17 cellular contexts compared by ENCODE assay signal in the genomic region with DNA sequence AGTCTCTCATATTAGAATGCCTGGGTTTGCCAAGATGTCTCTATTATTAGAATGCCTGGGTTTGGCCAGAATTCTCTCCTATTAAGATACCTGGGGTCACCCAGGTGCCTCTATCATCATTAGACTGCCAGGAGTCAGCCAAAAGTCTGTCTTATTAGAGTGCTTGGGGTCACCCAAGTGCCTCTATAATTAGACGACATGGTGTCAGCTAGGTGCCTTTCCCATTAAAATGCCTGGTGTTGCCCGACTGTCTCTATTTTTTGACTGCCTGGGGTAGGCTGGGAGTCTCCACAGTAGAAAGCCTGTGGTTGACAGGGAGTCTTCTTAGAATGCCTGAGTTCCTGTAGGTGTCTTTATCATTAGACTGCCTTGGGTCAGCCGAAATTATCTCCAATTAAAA.
A peak's percentile ranks its signal among the peaks of the same experiment; 100 is the strongest.
DNase-seq lines count a peak whose midpoint lies in the region; ATAC-seq, FAIRE-seq and TF ChIP-seq lines count a peak whose summit lies in the region.
"Had no signal": no experiment of that assay in that cellular context is flagged by ENCODE, and none has a peak within 500 bp of the region (broad histone marks: within the 10 kb centered on the region; RNA-seq: fewer than 3 reads in every experiment).

No MANE protein-coding gene starts in this region.

- FAIRE-seq in RCC 7860 (lab: Jason Lieb, UNC): no peak
- FAIRE-seq: GM19239 had no signal

- no peaks in the 10 kb centered on the region for H3K27me3 Mint-ChIP-seq in activated CD8-positive, alpha-beta memory T cell treated with anti-CD3 and anti-CD28 coated beads, Interleukin-2, amount 10 ng/mL, durations not matched to agents 7 days and 5 days

- H3K27ac ChIP-seq in left ventricle myocardium inferior (replicated peaks) (peak overlapping the region; percentile 77), lung (ENCODE audit: low read depth in 1 of 2, low read length in 1 of 2) (no peak overlapping the region), aorta (ENCODE audit: low read depth in 1 of 2, low read length in 2 of 2) (no peak overlapping the region)
- H3K27ac ChIP-seq: BLaER1 had no signal

- no peaks in the 10 kb centered on the region for H3K36me3 ChIP-seq in left ventricle myocardium inferior
- no peaks in the 10 kb centered on the region for H3K36me3 ChIP-seq in lung (ENCODE audit: control insufficient read depth in 2 of 2, insufficient read depth in 2 of 2, low read length in 2 of 2)
- H3K36me3 ChIP-seq in aorta (ENCODE audit: control insufficient read depth in 1 of 2, insufficient read depth in 2 of 2, low read length in 1 of 2): no peaks in the 10 kb centered on the region
- H3K36me3 ChIP-seq: BLaER1, HAP-1 had no signal

- peak; percentile 17 for DNase-seq in activated CD8-positive, alpha-beta memory T cell treated with anti-CD3 and anti-CD28 coated beads for 24 hours
- DNase-seq in activated CD8-positive, alpha-beta memory T cell treated with anti-CD3 and anti-CD28 coated beads, Interleukin-2, amount 10 ng/mL, durations not matched to agents 7 days and 5 days: no peak
- DNase-seq in left ventricle myocardium inferior (no peak), lung (ENCODE audit: low spot score) (peak; percentile 13), aorta (no peak), H4 (ENCODE audit: low spot score) (no peak), RCC 7860 (ENCODE audit: low spot score) (no peak)
- DNase-seq: 8988T; AML-193; Caco-2; CD8-positive, alpha-beta memory T cell; DMS53; GF-D8; GOT3 had no signal

- H3K9me3 ChIP-seq in left ventricle myocardium inferior (replicated peaks) (no peaks in the 10 kb centered on the region), lung (ENCODE audit: control insufficient read depth in 2 of 2, insufficient read depth in 1 of 2, low read length in 1 of 2) (peaks cover 0 to 9% of the 10 kb centered on the region in 2 donors), aorta (ENCODE audit: control insufficient read depth, low read length) (peaks cover 1% of the 10 kb centered on the region)

- H3K27me3 ChIP-seq in left ventricle myocardium inferior (ENCODE audit: low read depth) (no peaks in the 10 kb centered on the region), lung (ENCODE audit: control insufficient read depth, insufficient read depth) (no peaks in the 10 kb centered on the region), aorta (ENCODE audit: control insufficient read depth in 1 of 2, insufficient read depth in 2 of 2, low read length in 1 of 2) (no peaks in the 10 kb centered on the region)
- H3K27me3 ChIP-seq: BLaER1 had no signal

- no peak for ATAC-seq in activated CD8-positive, alpha-beta memory T cell treated with anti-CD3 and anti-CD28 coated beads, Interleukin-2, amount 10 ng/mL, durations not matched to agents 7 days and 5 days
- no peak for ATAC-seq in lung (ENCODE audit: insufficient read depth, low FRiP score)
- ATAC-seq in aorta (ENCODE audit: low FRiP score): no peak

- H3K4me3 ChIP-seq in left ventricle myocardium inferior: no peak overlapping the region
- no peak overlapping the region for H3K4me3 ChIP-seq in lung
- H3K4me3 ChIP-seq in aorta (ENCODE audit: low read length in 2 of 2): no peak overlapping the region
- H3K4me3 ChIP-seq: BLaER1, HAP-1 had no signal

- no peak overlapping the region for H3K4me3 Mint-ChIP-seq in activated CD8-positive, alpha-beta memory T cell treated with anti-CD3 and anti-CD28 coated beads, Interleukin-2, amount 10 ng/mL, durations not matched to agents 7 days and 5 days
- H3K4me3 Mint-ChIP-seq: CD8-positive, alpha-beta memory T cell had no signal

- H3K4me1 ChIP-seq in left ventricle myocardium inferior: peaks cover 65% of the 10 kb centered on the region
- peaks cover 0 to 28% of the 10 kb centered on the region in 2 donors for H3K4me1 ChIP-seq in lung (ENCODE audit: control insufficient read depth in 2 of 2, insufficient read depth in 2 of 2, low read length in 2 of 2)
- no peaks in the 10 kb centered on the region for H3K4me1 ChIP-seq in aorta (ENCODE audit: control insufficient read depth in 1 of 2, insufficient read depth in 2 of 2, low read length in 2 of 2)
- H3K4me1 ChIP-seq: BLaER1, HAP-1 had no signal

- no peak overlapping the region for H3K27ac Mint-ChIP-seq in activated CD8-positive, alpha-beta memory T cell treated with anti-CD3 and anti-CD28 coated beads, Interleukin-2, amount 10 ng/mL, durations not matched to agents 7 days and 5 days
- H3K27ac Mint-ChIP-seq: CD8-positive, alpha-beta memory T cell had no signal

- TF ChIP-seq CTCF in left ventricle myocardium inferior (IDR thresholded peaks at IDR 0.05; ENCODE audit: borderline replicate concordance): no peak
- no peak for TF ChIP-seq CTCF in lung (IDR thresholded peaks at IDR 0.05; ENCODE audit: control extremely low read depth, extremely low read depth)

- CTCF ChIA-PET in activated CD8-positive, alpha-beta memory T cell treated with anti-CD3 and anti-CD28 coated beads, Interleukin-2, amount 10 ng/mL, durations not matched to agents 7 days and 5 days (lab: Charles Lee): no interaction called here

- H3K4me1 Mint-ChIP-seq in activated CD8-positive, alpha-beta memory T cell treated with anti-CD3 and anti-CD28 coated beads, Interleukin-2, amount 10 ng/mL, durations not matched to agents 7 days and 5 days: no peaks in the 10 kb centered on the region
- H3K4me1 Mint-ChIP-seq: CD8-positive, alpha-beta memory T cell had no signal

- H3K9me3 Mint-ChIP-seq in activated CD8-positive, alpha-beta memory T cell treated with anti-CD3 and anti-CD28 coated beads, Interleukin-2, amount 10 ng/mL, durations not matched to agents 7 days and 5 days (ENCODE audit: low read depth): peaks cover 21% of the 10 kb centered on the region

- intact Hi-C loops in left ventricle myocardium inferior (cut with micrococcal nuclease): no loop called here
- intact Hi-C loops in aorta (cut with DNase I): no loop called here

- H3K36me3 Mint-ChIP-seq in activated CD8-positive, alpha-beta memory T cell treated with anti-CD3 and anti-CD28 coated beads, Interleukin-2, amount 10 ng/mL, durations not matched to agents 7 days and 5 days: no peaks in the 10 kb centered on the region
- H3K36me3 Mint-ChIP-seq: CD8-positive, alpha-beta memory T cell had no signal

- WGBS in lung, 2 donors: 71 to 84% methylated on average over 3 of the region's 3 CpGs
- 73 to 76% methylated on average over 3 of the region's 3 CpGs for WGBS in aorta, 2 donors

Comparison
In these comparisons a context has a peak if more than half of its experiments do, and no peak if none do; other contexts are left out.
1. DNase-seq: peak in activated CD8-positive, alpha-beta memory T cell treated with anti-CD3 and anti-CD28 coated beads for 24 hours (single experiment) and lung (single experiment); none in activated CD8-positive, alpha-beta memory T cell treated with anti-CD3 and anti-CD28 coated beads, Interleukin-2, amount 10 ng/mL, durations not matched to agents 7 days and 5 days (single experiment), left ventricle myocardium inferior (single experiment), aorta (0 of 2), H4 (single experiment) and RCC 7860 (single experiment).